ENCODE assay signal across 8 cellular contexts in the genomic region with DNA sequence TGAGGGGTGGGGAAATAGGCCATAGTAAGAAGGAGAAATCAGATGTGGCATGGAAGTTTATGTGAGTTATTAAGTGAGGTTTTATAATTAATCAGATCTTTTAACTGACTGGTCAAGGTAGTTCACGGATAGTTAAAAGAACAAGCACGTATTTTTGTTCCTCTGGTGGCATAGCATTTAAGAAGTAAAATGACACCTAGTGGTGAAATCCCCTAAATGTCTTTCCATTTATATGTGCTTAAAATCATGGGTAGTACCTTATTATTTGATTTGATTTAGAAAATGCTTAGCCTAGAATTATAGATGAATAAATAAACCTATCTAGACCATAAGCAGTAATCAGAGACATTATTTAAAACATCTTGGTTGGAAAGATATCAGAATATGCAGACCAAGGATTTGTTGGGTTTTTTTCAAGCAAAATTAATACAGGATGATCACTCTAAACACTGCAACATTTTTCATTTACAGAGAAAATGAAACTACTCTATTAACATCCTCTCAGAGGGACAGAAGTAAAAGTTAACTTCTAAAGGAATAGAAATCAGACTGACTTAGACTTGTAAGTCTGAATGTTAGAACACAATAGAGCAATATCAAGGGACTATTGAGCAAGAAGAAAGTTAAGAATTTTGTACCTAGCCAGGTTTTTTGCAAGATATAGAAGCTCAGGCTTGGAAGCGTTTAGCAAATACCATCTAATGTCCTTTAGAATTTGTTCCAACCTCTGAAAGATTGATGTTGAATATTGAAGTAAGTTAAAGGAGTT.
DNase-seq lines count a peak whose midpoint lies in the region; ATAC-seq, FAIRE-seq and TF ChIP-seq lines count a peak whose summit lies in the region.

No MANE protein-coding gene starts in this region.

- H3K9me1 ChIP-seq in endothelial cell of umbilical vein (replicated peaks; ENCODE audit: control insufficient read depth, extremely low read depth, insufficient read depth, low read length): no peaks in the 10 kb centered on the region

- H3F3A ChIP-seq in neural cell (ENCODE audit: insufficient read depth, low read length, poor library complexity, severe bottlenecking): no peaks in the 10 kb centered on the region

- H4K20me1 ChIP-seq in endothelial cell of umbilical vein (replicated peaks; ENCODE audit: control insufficient read depth, extremely low read depth, insufficient read depth, low read length): no peaks in the 10 kb centered on the region
- no peaks in the 10 kb centered on the region for H4K20me1 ChIP-seq in neural cell (ENCODE audit: insufficient read depth)

- TF ChIP-seq RAD21 in neural cell (conservative IDR thresholded peaks at IDR 0.05): peak; percentile 73

- H3K4me3 ChIP-seq in endothelial cell of umbilical vein (replicated peaks in 1 of 3; ENCODE audit: insufficient read depth in 1 of 3, low read depth in 1 of 3, low read length in 3 of 3) (no peak overlapping the region), neural cell (ENCODE audit: low read length) (no peak overlapping the region), vagina (no peak overlapping the region)

- TF ChIP-seq CTCF in endothelial cell of umbilical vein (IDR thresholded peaks at IDR 0.05; ENCODE audit: extremely low read depth in 1 of 2, insufficient read depth in 1 of 2, low read depth in 1 of 2, low read length in 2 of 2): peak; percentile 26 to 27
- TF ChIP-seq CTCF in neural cell (IDR thresholded peaks at IDR 0.05; ENCODE audit: poor library complexity, severe bottlenecking): peak; percentile 72
- peak in 1 of 3 experiments; percentile 27 for TF ChIP-seq CTCF in vagina (IDR thresholded peaks at IDR 0.05)

- H3K4me1 ChIP-seq in endothelial cell of umbilical vein (ENCODE audit: control insufficient read depth, extremely low read depth, insufficient read depth, low read length) (peaks cover 12% of the 10 kb centered on the region), vagina (peaks cover 16% of the 10 kb centered on the region)

- H3K27me3 ChIP-seq in endothelial cell of umbilical vein (ENCODE audit: control insufficient read depth in 2 of 2, insufficient read depth in 2 of 2, low read length in 2 of 2): no peaks in the 10 kb centered on the region
- no peaks in the 10 kb centered on the region for H3K27me3 ChIP-seq in neural cell (ENCODE audit: insufficient read depth, low read depth, low read length)
- no peaks in the 10 kb centered on the region for H3K27me3 ChIP-seq in vagina

- H3K9ac ChIP-seq in endothelial cell of umbilical vein (replicated peaks; ENCODE audit: extremely low read depth, insufficient read depth, low read length): no peak overlapping the region
- no peak overlapping the region for H3K9ac ChIP-seq in neural cell (ENCODE audit: low read length)

- no peaks in the 10 kb centered on the region for H3K9me2 ChIP-seq in neural cell (ENCODE audit: insufficient read depth, low read length)

- POLR2A ChIA-PET in endothelial cell of umbilical vein (lab: Charles Lee): no interaction called here

- peak overlapping the region; percentile 42 for H2AFZ ChIP-seq in endothelial cell of umbilical vein (ENCODE audit: low read depth, low read length)
- no peak overlapping the region for H2AFZ ChIP-seq in neural cell (ENCODE audit: low read depth, low read length)

- no peak for TF ChIP-seq EP300 in neural cell (conservative IDR thresholded peaks at IDR 0.05; ENCODE audit: poor library complexity, severe bottlenecking)

- FAIRE-seq in endothelial cell of umbilical vein (lab: Jason Lieb, UNC): no peak

- CTCF ChIA-PET in endothelial cell of umbilical vein (lab: Charles Lee): interaction anchor here (0.9 kb wide), 1 partner anchor 10 kb away, joined by 3 read pairs; no protein-coding TSS in a partner anchor

- no TSS peak for BruUV-seq in endothelial cell of umbilical vein (replicated peaks; lab: Mats Ljungman, UMichigan)

- intact Hi-C loops in endothelial cell of umbilical vein (cut with micrococcal nuclease) (loop anchor here (1.0 to 2.0 kb wide), 3 partner anchors 80 to 428 kb away; a partner anchor contains a TSS), vagina (cut with DNase I) (no loop called here)

- H3K4me2 ChIP-seq in endothelial cell of umbilical vein (ENCODE audit: insufficient read depth, low read length): no peak overlapping the region
- no peak overlapping the region for H3K4me2 ChIP-seq in neural cell (ENCODE audit: low read length)

- ATAC-seq in GM18498 (IDR thresholded peaks at IDR 0.05; ENCODE audit: unreplicated experiment) (peak; percentile 61), HG03342 (IDR thresholded peaks at IDR 0.05; ENCODE audit: unreplicated experiment) (peak; percentile 71), GM19023 (IDR thresholded peaks at IDR 0.05; ENCODE audit: unreplicated experiment) (no peak)

- H3K79me2 ChIP-seq in endothelial cell of umbilical vein (ENCODE audit: control insufficient read depth, insufficient read depth, low read length): no peaks in the 10 kb centered on the region
- no peaks in the 10 kb centered on the region for H3K79me2 ChIP-seq in neural cell (replicated peaks; ENCODE audit: insufficient read depth, low read length)

- H3K27ac ChIP-seq in endothelial cell of umbilical vein (ENCODE audit: insufficient read depth, low read depth, low read length): no peak overlapping the region
- H3K27ac ChIP-seq in neural cell (ENCODE audit: low read length): no peak overlapping the region
- no peak overlapping the region for H3K27ac ChIP-seq in vagina

- DNase-seq in Ammon's horn (ENCODE audit: low spot score) (peak; percentile 48), RPMI7951 (ENCODE audit: low read depth) (peak; percentile 53), endothelial cell of umbilical vein (ENCODE audit: low read depth, low spot score) (peak; percentile 62), vagina (ENCODE audit: extremely low spot score in 2 of 2) (no peak)

- H3K9me3 ChIP-seq in endothelial cell of umbilical vein (replicated peaks; ENCODE audit: control insufficient read depth, insufficient read depth, low read length) (no peaks in the 10 kb centered on the region), neural cell (ENCODE audit: low read length) (no peaks in the 10 kb centered on the region), vagina (no peaks in the 10 kb centered on the region)

- H3K36me3 ChIP-seq in endothelial cell of umbilical vein (ENCODE audit: control insufficient read depth in 2 of 2, extremely low read depth in 1 of 2, insufficient read depth in 2 of 2, low read length in 2 of 2) (no peaks in the 10 kb centered on the region), neural cell (ENCODE audit: insufficient read depth, low read length) (no peaks in the 10 kb centered on the region), vagina (peaks cover 0 to 9% of the 10 kb centered on the region in 2 donors)

- TF ChIP-seq POLR2A in endothelial cell of umbilical vein (IDR thresholded peaks at IDR 0.05; ENCODE audit: low read depth, low read length): no peak
- no peak for TF ChIP-seq POLR2A in vagina (IDR thresholded peaks at IDR 0.05)

- dilution Hi-C loops in endothelial cell of umbilical vein (cut with MboI; ENCODE audit: extremely low pct_ligation_motif_present, low sequenced_read_pairs): no loop called here

TF ChIP-seq in endothelial cell of umbilical vein, 7 proteins besides CTCF, POLR2A, EP300 and RAD21:
- TF ChIP-seq FOS (IDR thresholded peaks at IDR 0.05; ENCODE audit: borderline replicate concordance, insufficient read depth, low read length) (no peak), MYC (IDR thresholded peaks at IDR 0.05; ENCODE audit: low read depth, low read length) (no peak), EZH2 (IDR thresholded peaks at IDR 0.05; ENCODE audit: borderline replicate concordance, low read depth, low read length, severe bottlenecking) (no peak), JUN (IDR thresholded peaks at IDR 0.05; ENCODE audit: borderline replicate concordance, insufficient read depth, insufficient read length, low read depth) (no peak), POLR2AphosphoS5 (IDR thresholded peaks at IDR 0.05; ENCODE audit: insufficient read depth, low read depth, low read length) (no peak), GATA2 (IDR thresholded peaks at IDR 0.05; ENCODE audit: insufficient read depth, insufficient read length, low read depth, low read length) (no peak)
- TF ChIP-seq, protein P1, sequence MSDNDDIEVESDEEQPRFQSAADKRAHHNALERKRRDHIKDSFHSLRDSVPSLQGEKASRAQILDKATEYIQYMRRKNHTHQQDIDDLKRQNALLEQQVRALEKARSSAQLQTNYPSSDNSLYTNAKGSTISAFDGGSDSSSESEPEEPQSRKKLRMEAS (IDR thresholded peaks at IDR 0.05; ENCODE audit: insufficient read depth, insufficient read length): no peak

TF ChIP-seq in neural cell, 6 proteins besides CTCF, POLR2A, EP300 and RAD21:
- TF ChIP-seq SMC3 (conservative IDR thresholded peaks at IDR 0.05; ENCODE audit: poor library complexity): peak; percentile 74
- TF ChIP-seq, protein P2, sequence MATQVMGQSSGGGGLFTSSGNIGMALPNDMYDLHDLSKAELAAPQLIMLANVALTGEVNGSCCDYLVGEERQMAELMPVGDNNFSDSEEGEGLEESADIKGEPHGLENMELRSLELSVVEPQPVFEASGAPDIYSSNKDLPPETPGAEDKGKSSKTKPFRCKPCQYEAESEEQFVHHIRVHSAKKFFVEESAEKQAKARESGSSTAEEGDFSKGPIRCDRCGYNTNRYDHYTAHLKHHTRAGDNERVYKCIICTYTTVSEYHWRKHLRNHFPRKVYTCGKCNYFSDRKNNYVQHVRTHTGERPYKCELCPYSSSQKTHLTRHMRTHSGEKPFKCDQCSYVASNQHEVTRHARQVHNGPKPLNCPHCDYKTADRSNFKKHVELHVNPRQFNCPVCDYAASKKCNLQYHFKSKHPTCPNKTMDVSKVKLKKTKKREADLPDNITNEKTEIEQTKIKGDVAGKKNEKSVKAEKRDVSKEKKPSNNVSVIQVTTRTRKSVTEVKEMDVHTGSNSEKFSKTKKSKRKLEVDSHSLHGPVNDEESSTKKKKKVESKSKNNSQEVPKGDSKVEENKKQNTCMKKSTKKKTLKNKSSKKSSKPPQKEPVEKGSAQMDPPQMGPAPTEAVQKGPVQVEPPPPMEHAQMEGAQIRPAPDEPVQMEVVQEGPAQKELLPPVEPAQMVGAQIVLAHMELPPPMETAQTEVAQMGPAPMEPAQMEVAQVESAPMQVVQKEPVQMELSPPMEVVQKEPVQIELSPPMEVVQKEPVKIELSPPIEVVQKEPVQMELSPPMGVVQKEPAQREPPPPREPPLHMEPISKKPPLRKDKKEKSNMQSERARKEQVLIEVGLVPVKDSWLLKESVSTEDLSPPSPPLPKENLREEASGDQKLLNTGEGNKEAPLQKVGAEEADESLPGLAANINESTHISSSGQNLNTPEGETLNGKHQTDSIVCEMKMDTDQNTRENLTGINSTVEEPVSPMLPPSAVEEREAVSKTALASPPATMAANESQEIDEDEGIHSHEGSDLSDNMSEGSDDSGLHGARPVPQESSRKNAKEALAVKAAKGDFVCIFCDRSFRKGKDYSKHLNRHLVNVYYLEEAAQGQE (IDR thresholded peaks at IDR 0.05; ENCODE audit: borderline replicate concordance): no peak

Comparison
In these comparisons a context has a peak if more than half of its experiments do, and no peak if none do; other contexts are left out.
1. DNase-seq: peak in Ammon's horn (single experiment), RPMI7951 (single experiment) and endothelial cell of umbilical vein (single experiment); none in vagina (0 of 2).